ENCODE assay signal across 1 cellular context in the genomic region with DNA sequence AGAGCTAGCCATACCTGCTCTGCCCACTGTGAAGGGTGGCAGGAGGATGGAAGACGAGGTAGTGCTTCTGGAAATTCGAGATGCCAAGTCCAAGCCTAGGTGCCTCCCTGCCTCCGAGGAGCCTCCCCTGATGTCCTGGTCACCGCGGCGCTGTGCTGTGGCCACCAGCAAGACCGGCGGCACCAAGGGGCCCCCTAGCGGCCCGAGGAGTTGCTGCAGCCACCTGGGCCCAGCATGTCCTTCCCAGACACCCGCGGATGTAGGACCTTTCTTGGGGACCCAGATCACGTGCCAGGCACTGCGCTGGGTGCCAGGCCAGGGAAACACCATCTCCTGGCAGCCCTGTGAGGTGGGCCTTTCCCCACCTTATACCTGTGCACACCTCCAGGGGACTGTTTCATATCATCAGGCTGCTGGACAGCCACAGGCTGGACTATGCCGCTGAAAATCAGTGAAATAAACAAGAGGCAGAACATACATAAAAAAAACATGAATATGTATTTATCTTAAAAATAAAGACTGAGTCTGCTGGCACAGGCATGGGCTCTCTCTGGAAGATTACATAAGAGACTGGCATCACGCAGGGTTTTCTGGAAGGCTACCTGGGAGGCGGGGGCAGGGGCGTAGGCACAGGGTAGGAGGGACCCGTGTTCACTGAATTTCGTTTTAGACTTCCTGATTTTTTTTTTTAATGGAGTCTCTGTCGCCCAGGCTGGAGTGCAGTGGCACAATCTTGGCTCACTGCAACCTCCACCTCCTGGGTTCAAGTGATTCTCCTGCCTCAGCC.
TF ChIP-seq lines count a peak whose summit lies in the region.

No MANE protein-coding gene starts in this region.

TF ChIP-seq in WTC11, 78 proteins besides CTCF, POLR2A, EP300 and RAD21 (continued from another document):
- peak; percentile 86 for TF ChIP-seq USF1 (CRISPR knock-in tag; IDR thresholded peaks at IDR 0.05)
- TF ChIP-seq TP53 (CRISPR knock-in tag; IDR thresholded peaks at IDR 0.05): 0 out of 2 replicates have a peak, but pooled peaks have one; percentile 33
- 0 out of 2 replicates have a peak, but pooled peaks have one; percentile 35 for TF ChIP-seq FOXK1 (CRISPR knock-in tag; IDR thresholded peaks at IDR 0.05)
- TF ChIP-seq ETV6 (CRISPR knock-in tag; IDR thresholded peaks at IDR 0.05): 0 out of 2 replicates have a peak, but pooled peaks have one; percentile 44
- TF ChIP-seq ZNF423 (CRISPR knock-in tag; IDR thresholded peaks at IDR 0.05): peak; percentile 44; the same call in 1 of the 2 replicates
- no peak for TF ChIP-seq PREB (CRISPR knock-in tag; IDR thresholded peaks at IDR 0.05; ENCODE audit: borderline replicate concordance)
- peak; percentile 67; the same call in 1 of the 2 replicates for TF ChIP-seq ZBTB21 (CRISPR knock-in tag; IDR thresholded peaks at IDR 0.05; ENCODE audit: borderline replicate concordance)
- TF ChIP-seq USF2 (CRISPR knock-in tag; IDR thresholded peaks at IDR 0.05): peak; percentile 86
- no peak for TF ChIP-seq ZNF232 (CRISPR knock-in tag; IDR thresholded peaks at IDR 0.05)
- TF ChIP-seq FOXP1 (CRISPR knock-in tag; IDR thresholded peaks at IDR 0.05; ENCODE audit: borderline replicate concordance): 0 out of 2 replicates have a peak, but pooled peaks have one; percentile 36
- no peak for TF ChIP-seq OVOL2 (CRISPR knock-in tag; IDR thresholded peaks at IDR 0.05; ENCODE audit: borderline replicate concordance)
